Comparison of ENCODE assay signal across 1 cellular context in the genomic region with DNA sequence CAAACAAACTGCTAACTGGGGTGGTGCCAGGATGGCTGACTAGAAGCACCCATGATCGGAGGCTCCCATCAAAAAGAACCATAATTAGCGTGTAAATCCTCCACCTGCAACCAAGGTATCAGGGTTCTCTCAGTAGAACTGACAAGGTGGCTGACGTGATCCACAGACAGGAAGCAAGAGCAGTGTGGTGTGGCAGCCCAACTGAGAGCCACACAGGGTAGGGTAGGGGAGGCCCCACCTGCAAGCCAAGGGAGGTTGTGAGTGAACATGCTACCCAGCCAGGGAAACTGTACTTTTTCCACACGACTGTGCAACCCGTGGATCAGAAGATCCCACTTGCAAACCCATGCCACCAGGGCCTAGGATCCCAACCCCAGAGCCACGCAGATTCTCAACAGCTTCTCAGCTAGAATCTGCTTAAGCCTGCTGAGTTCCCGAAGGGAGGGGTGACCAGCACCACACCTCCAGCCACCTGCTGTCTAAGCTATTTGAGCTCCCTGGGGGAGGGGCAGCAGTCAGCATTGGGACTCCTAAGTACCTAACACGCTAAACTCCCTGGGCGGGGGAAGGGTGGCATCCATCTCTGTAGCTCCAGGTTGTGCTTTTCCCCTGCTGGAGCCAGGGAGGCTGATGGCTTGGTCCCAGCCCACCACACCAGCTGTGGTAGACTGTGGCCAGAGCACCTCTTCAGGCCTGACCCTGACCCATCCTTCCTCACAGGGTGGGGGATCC.
TF ChIP-seq lines count a peak whose summit lies in the region.

No MANE protein-coding gene starts in this region.

TF ChIP-seq in GM23338, 12 proteins besides CTCF, POLR2A, EP300 and RAD21 (continued from another document):
- no peak for TF ChIP-seq ZNF331 (CRISPR knock-in tag; IDR thresholded peaks at IDR 0.05; ENCODE audit: low read depth)
